1 cellular context compared by ENCODE assay signal in genomic region chr1:205631727-205632373, GRCh38.
TF ChIP-seq lines count a peak whose summit lies in the region.

Gene ELK4 (minus strand): TSS chr1:205632011. CDS start chr1:205623882, 8,129 bp downstream.

TF ChIP-seq in K562, 482 proteins besides CTCF, POLR2A, EP300 and RAD21 (continued from another document):
- TF ChIP-seq REST (CRISPR knock-in tag; IDR thresholded peaks at IDR 0.05; ENCODE audit: low read depth): peak; percentile 77; the same call in 1 of the 2 replicates
- no peak for TF ChIP-seq HNRNPK (IDR thresholded peaks at IDR 0.05; ENCODE audit: low read depth, low read length, poor library complexity, severe bottlenecking)
- TF ChIP-seq LEF1 (IDR thresholded peaks at IDR 0.05): no peak
- peak; percentile 77; the same call in 1 of the 2 replicates for TF ChIP-seq KLF6 (CRISPR knock-in tag; IDR thresholded peaks at IDR 0.05; ENCODE audit: borderline replicate concordance)
- TF ChIP-seq KAT8 (IDR thresholded peaks at IDR 0.05; ENCODE audit: low read depth): no peak
- TF ChIP-seq TEAD4 (IDR thresholded peaks at IDR 0.05; ENCODE audit: low read length): no peak; the same call in 1 of the 2 replicates
- no peak for TF ChIP-seq TEAD4 (CRISPR knock-in tag; IDR thresholded peaks at IDR 0.05; ENCODE audit: borderline replicate concordance)
- TF ChIP-seq RBM15 (IDR thresholded peaks at IDR 0.05; ENCODE audit: insufficient read depth, low read length): no peak
- peak; percentile 69 for TF ChIP-seq CTCFL (IDR thresholded peaks at IDR 0.05; ENCODE audit: borderline replicate concordance, insufficient read depth, low read depth, low read length, poor library complexity, severe bottlenecking)
- peak; percentile 93 for TF ChIP-seq SMAD4 (CRISPR knock-in tag; conservative IDR thresholded peaks at IDR 0.05)
- no peak for TF ChIP-seq TAL1 (IDR thresholded peaks at IDR 0.05)
- TF ChIP-seq ATF3 (IDR thresholded peaks at IDR 0.05): no peak
- TF ChIP-seq ATF3 (CRISPR knock-in tag; conservative IDR thresholded peaks at IDR 0.05): no peak
- peak; percentile 38 to 81; a peak in 1 of 4 replicates for TF ChIP-seq SIN3A (IDR thresholded peaks at IDR 0.05; ENCODE audit: borderline replicate concordance in 2 of 2, control insufficient read depth in 1 of 2, low read depth in 2 of 2, low read length in 2 of 2)
- TF ChIP-seq ZNF324 (CRISPR knock-in tag; IDR thresholded peaks at IDR 0.05): 0 out of 2 replicates have a peak, but pooled peaks have one; percentile 6
- TF ChIP-seq RERE (CRISPR knock-in tag; IDR thresholded peaks at IDR 0.05; ENCODE audit: borderline replicate concordance): no peak
- peak; percentile 3 for TF ChIP-seq CHD1 (IDR thresholded peaks at IDR 0.05; ENCODE audit: low read length)
- peak; percentile 91 for TF ChIP-seq ZBTB12 (CRISPR knock-in tag; IDR thresholded peaks at IDR 0.05)
- TF ChIP-seq SOX6 (IDR thresholded peaks at IDR 0.05): peak; percentile 68
- TF ChIP-seq PHF20 (IDR thresholded peaks at IDR 0.05; ENCODE audit: partially characterized antibody): peak; percentile 43
- TF ChIP-seq ZNF311 (CRISPR knock-in tag; IDR thresholded peaks at IDR 0.05): no peak
- TF ChIP-seq ZFX (CRISPR knock-in tag; IDR thresholded peaks at IDR 0.05): peak; percentile 88
- TF ChIP-seq SP1 (CRISPR knock-in tag; IDR thresholded peaks at IDR 0.05): peak; percentile 95
- TF ChIP-seq ZSCAN29 (IDR thresholded peaks at IDR 0.05): peak; percentile 44; the same call in 1 of the 2 replicates
- TF ChIP-seq TCF15 (CRISPR knock-in tag; IDR thresholded peaks at IDR 0.05): no peak
- peak; percentile 98 for TF ChIP-seq GABPB1 (CRISPR knock-in tag; IDR thresholded peaks at IDR 0.05)
- peak; percentile 50; the same call in 1 of the 2 replicates for TF ChIP-seq HBP1 (CRISPR knock-in tag; IDR thresholded peaks at IDR 0.05)
- TF ChIP-seq ZNF592 (IDR thresholded peaks at IDR 0.05): no peak
- no peak for TF ChIP-seq SIX5 (IDR thresholded peaks at IDR 0.05; ENCODE audit: borderline replicate concordance in 1 of 2, insufficient read depth in 1 of 2, low read depth in 1 of 2, low read length in 2 of 2)
- TF ChIP-seq RBM17 (IDR thresholded peaks at IDR 0.05; ENCODE audit: borderline replicate concordance, low read depth, low read length): no peak
- no peak for TF ChIP-seq ZNF507 (tag; conservative IDR thresholded peaks at IDR 0.05)
- no peak for TF ChIP-seq FOXJ2 (tag; IDR thresholded peaks at IDR 0.05)
- TF ChIP-seq RAD51 (IDR thresholded peaks at IDR 0.05; ENCODE audit: borderline replicate concordance, low read depth): no peak; the same call in 1 of the 2 replicates
- no peak for TF ChIP-seq ERF (CRISPR knock-in tag; IDR thresholded peaks at IDR 0.05)
- no peak for TF ChIP-seq ZNF354B (CRISPR knock-in tag; IDR thresholded peaks at IDR 0.05)
- 0 out of 2 replicates have a peak, but pooled peaks have one; percentile 6 for TF ChIP-seq ZBTB1 (CRISPR knock-in tag; IDR thresholded peaks at IDR 0.05; ENCODE audit: borderline replicate concordance, low read depth)
- no peak for TF ChIP-seq ZNF174 (CRISPR knock-in tag; IDR thresholded peaks at IDR 0.05)
- TF ChIP-seq NFIC (IDR thresholded peaks at IDR 0.05): peak; percentile 65
- no peak for TF ChIP-seq HMG20B (CRISPR knock-in tag; IDR thresholded peaks at IDR 0.05)
- 0 out of 2 replicates have a peak, but pooled peaks have one; percentile 3 for TF ChIP-seq TCF3 (CRISPR knock-in tag; IDR thresholded peaks at IDR 0.05)
- no peak for TF ChIP-seq PHB2 (IDR thresholded peaks at IDR 0.05; ENCODE audit: low read depth)
- TF ChIP-seq NFRKB (IDR thresholded peaks at IDR 0.05; ENCODE audit: low read depth): no peak
- no peak for TF ChIP-seq POU5F1 (IDR thresholded peaks at IDR 0.05; ENCODE audit: borderline replicate concordance, low read depth, low read length, partially characterized antibody)
- TF ChIP-seq ZNF24 (IDR thresholded peaks at IDR 0.05): no peak
- TF ChIP-seq BDP1 (IDR thresholded peaks at IDR 0.05; ENCODE audit: insufficient read depth, insufficient read length): no peak
